ENCODE assay signal across 19 cellular contexts in the genomic region with DNA sequence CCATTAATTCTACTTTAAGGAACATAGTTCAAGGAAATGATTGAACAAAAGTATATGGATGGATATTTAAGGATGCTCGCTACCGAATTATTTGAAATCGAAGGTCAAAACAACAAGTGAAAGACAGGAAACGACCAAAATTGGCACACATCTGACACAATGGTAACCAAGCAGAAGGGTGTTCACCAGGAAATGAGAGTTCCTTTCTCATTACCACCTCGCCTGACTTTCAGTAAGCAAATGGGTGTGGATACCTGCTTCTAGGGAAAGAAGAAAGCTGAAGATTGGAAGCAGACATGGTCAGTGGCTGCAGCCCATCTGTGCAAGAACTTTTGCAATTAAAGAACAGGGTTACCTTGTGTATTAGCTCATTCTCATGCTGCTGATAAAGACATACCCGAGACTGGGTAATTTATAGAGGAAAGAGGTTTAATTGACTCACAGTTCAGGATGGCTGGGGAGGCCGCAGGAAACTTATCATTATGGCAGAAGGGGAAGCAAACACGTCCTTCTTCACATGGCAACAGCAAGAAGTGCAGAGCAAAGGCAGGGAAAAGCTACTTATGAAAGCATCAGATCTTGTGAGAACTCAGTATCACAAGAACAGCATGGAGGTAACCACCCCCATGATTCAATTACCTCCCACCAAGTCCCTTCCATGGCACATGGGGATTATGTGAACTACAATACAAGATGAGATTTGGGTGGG. TPM values are rescaled to one million over a fixed set of nuclear protein-coding genes. Genes with fewer than 3 reads are reported as not detected.
DNase-seq lines count a peak whose midpoint lies in the region; ATAC-seq, FAIRE-seq and TF ChIP-seq lines count a peak whose summit lies in the region.
"Had no signal": no experiment of that assay in that cellular context is flagged by ENCODE, and none has a peak within 500 bp of the region (broad histone marks: within the 10 kb centered on the region; RNA-seq: fewer than 3 reads in every experiment).

No MANE protein-coding gene starts in this region.

- no peak overlapping the region for H2AFZ ChIP-seq in parathyroid adenoma
- H2AFZ ChIP-seq in neural progenitor cell (replicated peaks) = no peak overlapping the region

- H3K4me1 Mint-ChIP-seq in activated T-cell treated with anti-CD3 and anti-CD28 coated beads, Interleukin-2, amount 50 U/mL, for 24 hours (ENCODE audit: low read depth) = peaks cover 25% of the 10 kb centered on the region
- H3K4me1 Mint-ChIP-seq in neural progenitor cell = no peaks in the 10 kb centered on the region

- no peaks in the 10 kb centered on the region for H3K4me1 ChIP-seq in parathyroid adenoma
- no peaks in the 10 kb centered on the region for H3K4me1 ChIP-seq in neural progenitor cell
- H3K4me1 ChIP-seq: Caco-2 had no signal

- no peaks in the 10 kb centered on the region for H3K9me3 ChIP-seq in parathyroid adenoma (ENCODE audit: control insufficient read depth, low read length)
- H3K9me3 ChIP-seq in neural progenitor cell (ENCODE audit: low read depth) = no peaks in the 10 kb centered on the region
- H3K9me3 ChIP-seq: Caco-2, upper lobe of left lung had no signal

- H3K27ac Mint-ChIP-seq in activated T-cell treated with anti-CD3 and anti-CD28 coated beads, Interleukin-2, amount 50 U/mL, for 24 hours = peak overlapping the region; percentile 35
- no peak overlapping the region for H3K27ac Mint-ChIP-seq in neural progenitor cell
- H3K27ac Mint-ChIP-seq: T-helper 1 cell treated with Interleukin-12 subunit alpha and Interleukin-12 subunit beta and Interleukin-4 antibody, amounts not matched to agents 30 μg/mL and 1 μg/mL, for 36 hours had no signal

- H3K4me3 Mint-ChIP-seq in activated T-cell treated with anti-CD3 and anti-CD28 coated beads, Interleukin-2, amount 50 U/mL, for 24 hours = no peak overlapping the region
- no peak overlapping the region for H3K4me3 Mint-ChIP-seq in neural progenitor cell
- H3K4me3 Mint-ChIP-seq: T-helper 1 cell treated with Interleukin-12 subunit alpha and Interleukin-12 subunit beta and Interleukin-4 antibody, amounts not matched to agents 30 μg/mL and 1 μg/mL, for 36 hours had no signal

- H3K4me2 ChIP-seq in parathyroid adenoma (ENCODE audit: low read length) (no peak overlapping the region), neural progenitor cell (no peak overlapping the region)

- FAIRE-seq in GM12892 (lab: Jason Lieb, UNC) = peak; percentile 53
- FAIRE-seq in bronchial epithelial cell (lab: Jason Lieb, UNC) = peak; percentile 7
- FAIRE-seq: HepG2 had no signal

- TF ChIP-seq CTCF in bronchial epithelial cell (IDR thresholded peaks at IDR 0.05; ENCODE audit: insufficient read depth, low read length, severe bottlenecking) (no peak), parathyroid adenoma (IDR thresholded peaks at IDR 0.05) (no peak), neural progenitor cell (IDR thresholded peaks at IDR 0.05) (no peak)

- H3K4me3 ChIP-seq in bronchial epithelial cell (ENCODE audit: low read depth, low read length) = no peak overlapping the region
- H3K4me3 ChIP-seq in parathyroid adenoma (ENCODE audit: low read depth, low read length) = no peak overlapping the region
- H3K4me3 ChIP-seq in neural progenitor cell = no peak overlapping the region
- H3K4me3 ChIP-seq: upper lobe of left lung had no signal

- H3K27me3 ChIP-seq in bronchial epithelial cell (ENCODE audit: control insufficient read depth, insufficient read depth, low read length) (no peaks in the 10 kb centered on the region), parathyroid adenoma (ENCODE audit: control insufficient read depth, insufficient read depth, low read length) (no peaks in the 10 kb centered on the region), neural progenitor cell (no peaks in the 10 kb centered on the region)
- H3K27me3 ChIP-seq: upper lobe of left lung had no signal

- H3K36me3 ChIP-seq in bronchial epithelial cell (ENCODE audit: control insufficient read depth, insufficient read depth, low read length) (no peaks in the 10 kb centered on the region), parathyroid adenoma (ENCODE audit: control insufficient read depth, insufficient read depth, low read length) (no peaks in the 10 kb centered on the region), neural progenitor cell (no peaks in the 10 kb centered on the region)
- H3K36me3 ChIP-seq: upper lobe of left lung had no signal

- no peak for TF ChIP-seq POLR2A in GM12892 (IDR thresholded peaks at IDR 0.05; ENCODE audit: low read depth, low read length)

- DNase-seq in activated T-cell treated with anti-CD3 and anti-CD28 coated beads, Interleukin-2, amount 50 U/mL, for 24 hours = no peak
- DNase-seq in activated T-cell treated with anti-CD3 and anti-CD28 coated beads, Interleukin-2, amount 50 U/mL, for 1 hour = no peak
- DNase-seq in GM12892 (ENCODE audit: insufficient read length) (no peak), bronchial epithelial cell (ENCODE audit: low read depth) (no peak), NCI-H1417 (lab: John Stamatoyannopoulos, UW) (no peak), neural progenitor cell (ENCODE audit: low spot score) (no peak)
- DNase-seq: ACHN; Caco-2; HCEC 1CT; midbrain; NCI-H82; stimulated activated CD4-positive, alpha-beta T cell treated with anti-CD3 and anti-CD28 coated beads, Interleukin-4, amount 100 ng/mL, for 4 hours; upper lobe of left lung had no signal

- H3K9ac ChIP-seq in parathyroid adenoma (no peak overlapping the region), neural progenitor cell (no peak overlapping the region)

- no peaks in the 10 kb centered on the region for H3K9me3 Mint-ChIP-seq in activated T-cell treated with anti-CD3 and anti-CD28 coated beads, Interleukin-2, amount 50 U/mL, for 24 hours
- H3K9me3 Mint-ChIP-seq in neural progenitor cell = no peaks in the 10 kb centered on the region
- H3K9me3 Mint-ChIP-seq: T-helper 1 cell treated with Interleukin-12 subunit alpha and Interleukin-12 subunit beta and Interleukin-4 antibody, amounts not matched to agents 30 μg/mL and 1 μg/mL, for 36 hours had no signal

- peaks cover 41% of the 10 kb centered on the region for H3K27me3 Mint-ChIP-seq in activated T-cell treated with anti-CD3 and anti-CD28 coated beads, Interleukin-2, amount 50 U/mL, for 24 hours
- H3K27me3 Mint-ChIP-seq in neural progenitor cell (ENCODE audit: insufficient read depth, low read depth) = no peaks in the 10 kb centered on the region

- H3K79me2 ChIP-seq in parathyroid adenoma (no peaks in the 10 kb centered on the region), neural progenitor cell (ENCODE audit: low read depth) (no peaks in the 10 kb centered on the region)

- ATAC-seq in HG03045 (IDR thresholded peaks at IDR 0.05; ENCODE audit: unreplicated experiment) = no peak
- ATAC-seq: activated CD4-positive, CD25-positive, alpha-beta regulatory T cell treated with anti-CD3 and anti-CD28 coated beads, Interleukin-2, amount 50 U/mL, for 24 hours; HepG2 had no signal

- H3K27ac ChIP-seq in parathyroid adenoma = peak overlapping the region; percentile 24
- H3K27ac ChIP-seq in neural progenitor cell = no peak overlapping the region

- H4K20me1 ChIP-seq in neural progenitor cell (ENCODE audit: low read depth) = no peaks in the 10 kb centered on the region

- no peaks in the 10 kb centered on the region for H3K36me3 Mint-ChIP-seq in activated T-cell treated with anti-CD3 and anti-CD28 coated beads, Interleukin-2, amount 50 U/mL, for 24 hours (ENCODE audit: low read depth)
- H3K36me3 Mint-ChIP-seq in neural progenitor cell = no peaks in the 10 kb centered on the region

- H3F3A ChIP-seq in neural progenitor cell (ENCODE audit: low read depth) = no peaks in the 10 kb centered on the region

RNA-seq across cellular contexts. Expression of a gene that starts 6.2 kb away (rescaled TPM):
- 28.4 TPM for polyA plus RNA-seq in GM12892 (2012; ENCODE audit: missing spikeins)
- total RNA-seq in bronchial epithelial cell (not detected in 2 replicates), neural progenitor cell (ENCODE audit: low replicate concordance) (not detected in 2 replicates)
- total RNA-seq: Caco-2, epithelial cell of proximal tubule, HepG2 had no signal
- polyA plus RNA-seq: HepG2 had no signal
